Comparison of ENCODE assay signal across 8 cellular contexts in the genomic region with DNA sequence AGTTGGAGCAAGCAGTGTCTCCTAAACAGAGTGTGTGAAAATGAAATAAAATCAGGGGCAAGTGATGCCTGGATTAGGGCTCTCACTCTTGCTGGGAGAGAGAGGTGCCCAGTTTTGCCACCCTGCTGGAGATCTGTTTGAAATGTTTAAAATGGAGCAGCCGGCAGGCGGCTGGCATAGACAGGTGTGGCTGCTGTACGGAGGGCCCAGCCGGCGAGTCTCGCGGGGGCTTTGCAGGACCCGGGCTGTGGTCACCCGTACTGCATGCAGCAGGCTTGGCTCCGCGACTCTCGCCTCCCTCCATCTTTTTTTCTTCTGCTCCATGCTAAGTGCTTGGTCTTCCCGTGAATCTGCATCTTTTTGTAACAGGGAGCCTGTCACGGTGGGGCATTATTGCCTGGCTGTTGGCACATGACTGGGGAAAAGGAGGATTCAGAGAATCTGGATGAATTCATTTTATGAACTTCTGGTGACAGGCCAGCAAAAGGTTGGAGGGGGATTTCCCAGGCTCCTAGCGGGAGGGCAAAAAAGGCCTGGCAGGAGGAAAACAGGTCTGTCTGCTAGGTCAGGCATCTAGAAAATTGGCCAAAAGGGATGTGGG.
DNase-seq lines count a peak whose midpoint lies in the region; ATAC-seq lines count a peak whose summit lies in the region.

No MANE protein-coding gene starts in this region.

- H3K4me3 ChIP-seq in NT2/D1 (ENCODE audit: insufficient read length, low read depth) (peak overlapping the region; percentile 68), mucosa of stomach (ENCODE audit: low read length) (peak overlapping the region; percentile 20)
- peak overlapping the region; percentile 71 for H3K4me3 ChIP-seq in effector memory CD4-positive, alpha-beta T cell (ENCODE audit: insufficient read depth, low read depth, low read length, poor library complexity, severe bottlenecking)

- H3K36me3 ChIP-seq in NT2/D1 (ENCODE audit: insufficient read depth, insufficient read length, low read length) = peaks cover 7% of the 10 kb centered on the region
- no peaks in the 10 kb centered on the region for H3K36me3 ChIP-seq in effector memory CD4-positive, alpha-beta T cell (ENCODE audit: control insufficient read depth, insufficient read depth, low read length)
- no peaks in the 10 kb centered on the region for H3K36me3 ChIP-seq in mucosa of stomach (ENCODE audit: control insufficient read depth, insufficient read depth, low read length)

- no peak overlapping the region for H3K27ac ChIP-seq in effector memory CD4-positive, alpha-beta T cell (ENCODE audit: insufficient read depth, low read length, poor library complexity, severe bottlenecking)

- H3K9me3 ChIP-seq in NT2/D1 (ENCODE audit: insufficient read depth, low read length) = no peaks in the 10 kb centered on the region
- no peaks in the 10 kb centered on the region for H3K9me3 ChIP-seq in effector memory CD4-positive, alpha-beta T cell (ENCODE audit: control insufficient read depth, low read length)
- H3K9me3 ChIP-seq in mucosa of stomach (ENCODE audit: control insufficient read depth, low read length) = no peaks in the 10 kb centered on the region

- ATAC-seq in HG03045 (IDR thresholded peaks at IDR 0.05; ENCODE audit: unreplicated experiment) (no peak), GM18520 (IDR thresholded peaks at IDR 0.05; ENCODE audit: unreplicated experiment) (no peak), HG03095 (IDR thresholded peaks at IDR 0.05; ENCODE audit: unreplicated experiment) (no peak), HG02610 (IDR thresholded peaks at IDR 0.05; ENCODE audit: unreplicated experiment) (no peak)

- DNase-seq in ELF-1 (ENCODE audit: low read depth, low spot score) (peak; percentile 47), NT2/D1 (ENCODE audit: low read depth, low spot score) (no peak)
- no peak for DNase-seq in effector memory CD4-positive, alpha-beta T cell

- H3K27me3 ChIP-seq in NT2/D1 (ENCODE audit: insufficient read depth, insufficient read length) (peaks cover 12% of the 10 kb centered on the region), mucosa of stomach (ENCODE audit: control insufficient read depth, insufficient read depth, low read length) (no peaks in the 10 kb centered on the region)
- H3K27me3 ChIP-seq in effector memory CD4-positive, alpha-beta T cell (replicated peaks; ENCODE audit: control insufficient read depth, insufficient read depth, low read length, poor library complexity, severe bottlenecking) = no peaks in the 10 kb centered on the region

- peak overlapping the region; percentile 62 for H3K9ac ChIP-seq in NT2/D1 (ENCODE audit: insufficient read length, low read depth)
- peak overlapping the region; percentile 70 for H3K9ac ChIP-seq in mucosa of stomach (ENCODE audit: low read length)

- H3K4me1 ChIP-seq in NT2/D1 (ENCODE audit: insufficient read depth, insufficient read length) (peaks cover 17% of the 10 kb centered on the region), mucosa of stomach (ENCODE audit: control insufficient read depth, insufficient read depth, low read length) (peaks cover 17% of the 10 kb centered on the region)
- H3K4me1 ChIP-seq in effector memory CD4-positive, alpha-beta T cell (ENCODE audit: control insufficient read depth, insufficient read depth, low read length, poor library complexity, severe bottlenecking) = peaks cover 10% of the 10 kb centered on the region

Comparison
In these comparisons a context has a peak if more than half of its experiments do, and no peak if none do; other contexts are left out.
1. H3K4me3 ChIP-seq: peak in every context shown above with its lines; median percentile 71 in effector memory CD4-positive, alpha-beta T cell; 68 in NT2/D1; 20 in mucosa of stomach.